Comparison of ENCODE assay signal across 11 cellular contexts in the genomic region with DNA sequence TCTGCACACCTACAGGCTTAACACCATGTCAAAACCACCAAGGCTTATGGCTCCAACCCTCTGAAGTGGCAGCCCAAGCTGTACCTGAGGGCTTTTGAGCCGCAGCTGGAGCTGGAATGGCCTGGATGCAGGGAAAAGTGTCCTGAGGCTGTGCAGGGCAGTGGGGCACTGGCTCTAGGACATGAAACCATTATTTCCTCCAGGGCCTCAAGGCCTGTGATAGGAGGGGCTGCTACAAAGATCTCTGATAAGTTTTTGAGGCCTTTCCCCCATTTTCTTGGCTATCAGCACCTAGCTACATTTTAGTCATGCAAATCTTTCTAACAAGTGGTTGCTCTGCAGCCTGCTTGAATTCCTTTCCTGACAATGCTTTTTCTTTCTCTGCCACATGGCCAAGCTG. TPM values are rescaled to one million over a fixed set of nuclear protein-coding genes. Genes with fewer than 3 reads are reported as not detected.
"Had no signal": no experiment of that assay in that cellular context is flagged by ENCODE, and none has a peak within 500 bp of the region (broad histone marks: within the 10 kb centered on the region; RNA-seq: fewer than 3 reads in every experiment).

No MANE protein-coding gene starts in this region.

- H3K27ac ChIP-seq: GM23248, KMS-11 had no signal

- DNase-seq: GM23248, GOT3, H7, IMR-90, KBM-7 had no signal

- H3K4me1 ChIP-seq: HAP-1 had no signal

- H3K9me3 ChIP-seq: HAP-1 had no signal

- FAIRE-seq: HTR-8/SVneo had no signal

- ATAC-seq: HCT116 had no signal

- H3K4me2 ChIP-seq: KMS-11 had no signal

- H3K9ac ChIP-seq: GM23248, KMS-11 had no signal

- H2AFZ ChIP-seq: GM23248 had no signal

- H3K4me3 ChIP-seq: GM23248, HAP-1 had no signal

RNA-seq across cellular contexts. Expression of a gene that starts 37.6 kb away (rescaled TPM):
- total RNA-seq: GM23248, H4, H7, HT-29, IMR-90 had no signal
- polyA plus RNA-seq: GM23248, IMR-90 had no signal
